2 cellular contexts compared by ENCODE assay signal in the genomic region with DNA sequence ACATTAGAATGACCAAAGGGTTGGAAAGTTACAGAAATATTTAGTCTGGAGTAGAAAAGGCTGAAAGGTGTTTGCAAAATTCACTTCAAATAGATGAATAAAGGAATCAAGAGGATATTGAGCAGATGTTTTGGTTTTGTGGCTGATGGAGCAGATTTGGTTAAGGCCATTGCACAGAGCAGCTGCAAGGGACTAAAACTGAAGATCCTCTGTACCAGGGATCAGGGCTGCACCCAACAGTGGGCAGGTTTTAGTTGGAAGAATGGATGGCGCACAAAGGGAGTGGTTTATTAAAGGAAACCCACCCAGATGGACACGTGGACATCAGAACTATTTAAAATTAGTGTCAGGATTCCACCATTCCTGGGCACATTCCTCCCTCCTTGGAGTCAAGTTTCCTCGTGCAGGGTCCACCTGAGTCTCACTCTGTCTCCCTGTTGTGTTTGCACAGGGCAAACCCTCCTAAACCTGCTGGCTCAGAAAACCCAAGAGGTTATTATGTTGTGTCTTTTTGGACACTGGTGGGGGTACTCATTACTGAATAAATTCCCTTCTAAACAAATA.
TF ChIP-seq lines count a peak whose summit lies in the region.

No MANE protein-coding gene starts in this region.

TF ChIP-seq in HepG2, 621 proteins besides CTCF, POLR2A, EP300 and RAD21:
- TF ChIP-seq PAF1 (CRISPR knock-in tag; IDR thresholded peaks at IDR 0.05): no peak
- no peak for TF ChIP-seq RFXANK (CRISPR knock-in tag; IDR thresholded peaks at IDR 0.05)
- no peak for TF ChIP-seq RBAK (CRISPR knock-in tag; IDR thresholded peaks at IDR 0.05)
- no peak for TF ChIP-seq HOXD1 (CRISPR knock-in tag; IDR thresholded peaks at IDR 0.05)
- TF ChIP-seq ZNF446 (CRISPR knock-in tag; IDR thresholded peaks at IDR 0.05): no peak
- no peak for TF ChIP-seq ZNF317 (CRISPR knock-in tag; IDR thresholded peaks at IDR 0.05)
- no peak for TF ChIP-seq SP140L (CRISPR knock-in tag; IDR thresholded peaks at IDR 0.05; ENCODE audit: borderline replicate concordance)
- TF ChIP-seq, protein P1, sequence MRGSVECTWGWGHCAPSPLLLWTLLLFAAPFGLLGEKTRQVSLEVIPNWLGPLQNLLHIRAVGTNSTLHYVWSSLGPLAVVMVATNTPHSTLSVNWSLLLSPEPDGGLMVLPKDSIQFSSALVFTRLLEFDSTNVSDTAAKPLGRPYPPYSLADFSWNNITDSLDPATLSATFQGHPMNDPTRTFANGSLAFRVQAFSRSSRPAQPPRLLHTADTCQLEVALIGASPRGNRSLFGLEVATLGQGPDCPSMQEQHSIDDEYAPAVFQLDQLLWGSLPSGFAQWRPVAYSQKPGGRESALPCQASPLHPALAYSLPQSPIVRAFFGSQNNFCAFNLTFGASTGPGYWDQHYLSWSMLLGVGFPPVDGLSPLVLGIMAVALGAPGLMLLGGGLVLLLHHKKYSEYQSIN (CRISPR knock-in tag; IDR thresholded peaks at IDR 0.05; ENCODE audit: borderline replicate concordance): no peak
- TF ChIP-seq, protein P2, sequence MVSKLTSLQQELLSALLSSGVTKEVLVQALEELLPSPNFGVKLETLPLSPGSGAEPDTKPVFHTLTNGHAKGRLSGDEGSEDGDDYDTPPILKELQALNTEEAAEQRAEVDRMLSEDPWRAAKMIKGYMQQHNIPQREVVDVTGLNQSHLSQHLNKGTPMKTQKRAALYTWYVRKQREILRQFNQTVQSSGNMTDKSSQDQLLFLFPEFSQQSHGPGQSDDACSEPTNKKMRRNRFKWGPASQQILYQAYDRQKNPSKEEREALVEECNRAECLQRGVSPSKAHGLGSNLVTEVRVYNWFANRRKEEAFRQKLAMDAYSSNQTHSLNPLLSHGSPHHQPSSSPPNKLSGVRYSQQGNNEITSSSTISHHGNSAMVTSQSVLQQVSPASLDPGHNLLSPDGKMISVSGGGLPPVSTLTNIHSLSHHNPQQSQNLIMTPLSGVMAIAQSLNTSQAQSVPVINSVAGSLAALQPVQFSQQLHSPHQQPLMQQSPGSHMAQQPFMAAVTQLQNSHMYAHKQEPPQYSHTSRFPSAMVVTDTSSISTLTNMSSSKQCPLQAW (CRISPR knock-in tag; IDR thresholded peaks at IDR 0.05): no peak
- TF ChIP-seq BRCA1 (CRISPR knock-in tag; IDR thresholded peaks at IDR 0.05): no peak
- no peak for TF ChIP-seq MTA1 (CRISPR knock-in tag; IDR thresholded peaks at IDR 0.05; ENCODE audit: borderline replicate concordance)
- TF ChIP-seq ZNF224 (CRISPR knock-in tag; IDR thresholded peaks at IDR 0.05): no peak
- TF ChIP-seq, protein P3, sequence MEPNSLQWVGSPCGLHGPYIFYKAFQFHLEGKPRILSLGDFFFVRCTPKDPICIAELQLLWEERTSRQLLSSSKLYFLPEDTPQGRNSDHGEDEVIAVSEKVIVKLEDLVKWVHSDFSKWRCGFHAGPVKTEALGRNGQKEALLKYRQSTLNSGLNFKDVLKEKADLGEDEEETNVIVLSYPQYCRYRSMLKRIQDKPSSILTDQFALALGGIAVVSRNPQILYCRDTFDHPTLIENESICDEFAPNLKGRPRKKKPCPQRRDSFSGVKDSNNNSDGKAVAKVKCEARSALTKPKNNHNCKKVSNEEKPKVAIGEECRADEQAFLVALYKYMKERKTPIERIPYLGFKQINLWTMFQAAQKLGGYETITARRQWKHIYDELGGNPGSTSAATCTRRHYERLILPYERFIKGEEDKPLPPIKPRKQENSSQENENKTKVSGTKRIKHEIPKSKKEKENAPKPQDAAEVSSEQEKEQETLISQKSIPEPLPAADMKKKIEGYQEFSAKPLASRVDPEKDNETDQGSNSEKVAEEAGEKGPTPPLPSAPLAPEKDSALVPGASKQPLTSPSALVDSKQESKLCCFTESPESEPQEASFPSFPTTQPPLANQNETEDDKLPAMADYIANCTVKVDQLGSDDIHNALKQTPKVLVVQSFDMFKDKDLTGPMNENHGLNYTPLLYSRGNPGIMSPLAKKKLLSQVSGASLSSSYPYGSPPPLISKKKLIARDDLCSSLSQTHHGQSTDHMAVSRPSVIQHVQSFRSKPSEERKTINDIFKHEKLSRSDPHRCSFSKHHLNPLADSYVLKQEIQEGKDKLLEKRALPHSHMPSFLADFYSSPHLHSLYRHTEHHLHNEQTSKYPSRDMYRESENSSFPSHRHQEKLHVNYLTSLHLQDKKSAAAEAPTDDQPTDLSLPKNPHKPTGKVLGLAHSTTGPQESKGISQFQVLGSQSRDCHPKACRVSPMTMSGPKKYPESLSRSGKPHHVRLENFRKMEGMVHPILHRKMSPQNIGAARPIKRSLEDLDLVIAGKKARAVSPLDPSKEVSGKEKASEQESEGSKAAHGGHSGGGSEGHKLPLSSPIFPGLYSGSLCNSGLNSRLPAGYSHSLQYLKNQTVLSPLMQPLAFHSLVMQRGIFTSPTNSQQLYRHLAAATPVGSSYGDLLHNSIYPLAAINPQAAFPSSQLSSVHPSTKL (CRISPR knock-in tag; IDR thresholded peaks at IDR 0.05): no peak

TF ChIP-seq in WTC11, 78 proteins besides CTCF, POLR2A, EP300 and RAD21:
- TF ChIP-seq, protein P4, sequence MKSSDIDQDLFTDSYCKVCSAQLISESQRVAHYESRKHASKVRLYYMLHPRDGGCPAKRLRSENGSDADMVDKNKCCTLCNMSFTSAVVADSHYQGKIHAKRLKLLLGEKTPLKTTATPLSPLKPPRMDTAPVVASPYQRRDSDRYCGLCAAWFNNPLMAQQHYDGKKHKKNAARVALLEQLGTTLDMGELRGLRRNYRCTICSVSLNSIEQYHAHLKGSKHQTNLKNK (CRISPR knock-in tag; IDR thresholded peaks at IDR 0.05): no peak
- TF ChIP-seq ZNF396 (CRISPR knock-in tag; IDR thresholded peaks at IDR 0.05; ENCODE audit: borderline replicate concordance): no peak
- TF ChIP-seq, protein P5, sequence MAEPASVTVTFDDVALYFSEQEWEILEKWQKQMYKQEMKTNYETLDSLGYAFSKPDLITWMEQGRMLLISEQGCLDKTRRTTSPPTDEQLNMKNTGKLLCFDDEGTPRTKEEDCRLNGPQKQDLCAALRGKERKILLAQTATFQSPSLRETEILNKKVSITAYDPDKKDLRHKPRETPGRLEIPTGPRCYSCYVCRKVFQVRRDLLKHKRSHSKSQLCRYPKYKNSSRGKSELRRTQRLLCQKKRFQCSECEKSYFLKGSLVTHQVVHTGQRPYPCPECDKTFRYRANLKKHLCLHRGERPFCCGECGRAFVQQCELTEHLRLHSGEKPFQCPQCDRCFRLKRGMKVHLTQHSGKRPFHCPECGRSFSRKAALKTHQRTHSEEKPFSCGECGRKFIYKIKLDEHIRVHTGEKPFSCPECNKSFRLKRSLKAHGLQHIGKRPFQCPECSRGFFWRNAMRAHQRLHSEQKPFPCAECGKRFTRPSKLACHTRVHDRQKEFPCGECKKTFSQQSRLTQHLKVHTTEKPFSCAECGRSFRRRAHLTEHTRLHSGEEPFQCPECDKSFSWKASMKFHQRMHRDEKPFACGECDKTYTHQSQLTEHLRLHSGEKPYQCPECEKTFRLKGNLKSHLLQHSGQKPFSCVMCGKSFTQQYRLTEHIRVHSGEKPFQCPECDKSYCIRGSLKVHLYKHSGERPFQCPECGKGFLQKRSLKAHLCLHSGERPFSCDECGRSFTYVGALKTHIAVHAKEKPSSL (CRISPR knock-in tag; conservative IDR thresholded peaks at IDR 0.05): no peak
